Comparison of ENCODE assay signal across 22 cellular contexts in the genomic region with DNA sequence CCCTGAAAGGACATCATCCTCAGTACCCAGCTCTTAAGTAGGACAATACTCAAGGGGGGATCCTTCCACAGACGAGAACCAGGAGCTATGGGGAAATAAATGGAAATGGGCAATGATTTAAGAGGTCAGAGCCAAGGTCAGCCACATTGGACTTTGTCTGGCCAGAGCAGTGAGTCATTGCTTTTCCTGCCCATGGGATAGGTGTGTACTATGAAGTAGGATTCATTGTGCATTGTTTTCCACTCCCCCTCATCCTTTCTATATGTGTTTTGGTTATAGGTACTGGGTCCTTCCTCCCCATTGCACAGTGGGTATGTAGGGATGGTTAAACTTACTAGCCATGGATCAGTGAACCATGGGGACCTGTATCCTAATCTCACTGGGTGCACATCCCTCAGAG.
"Had no signal": no experiment of that assay in that cellular context is flagged by ENCODE, and none has a peak within 500 bp of the region (broad histone marks: within the 10 kb centered on the region; RNA-seq: fewer than 3 reads in every experiment).

No MANE protein-coding gene starts in this region.

- H3K27ac Mint-ChIP-seq: activated CD8-positive, alpha-beta T cell treated with anti-CD3 and anti-CD28 coated beads, Interleukin-2, amount 10 ng/mL, durations not matched to agents 7 days and 5 days; activated naive CD4-positive, alpha-beta T cell treated with anti-CD3 and anti-CD28 coated beads, Interleukin-2, amount 50 U/mL, for 72 hours; immature natural killer cell; natural killer cell; stimulated activated naive B cell treated with anti-CD40 and anti-IgM and Interleukin-4, amounts not matched to agents 10 μg/mL and 1 μg/mL and 100 μg/mL, for 72 hours had no signal

- H3K4me3 ChIP-seq: ascending aorta, left ventricle myocardium inferior, pancreas, sigmoid colon, testis, vagina had no signal

- H3K27ac ChIP-seq: ascending aorta, brain microvascular endothelial cell, left ventricle myocardium inferior, pancreas, sigmoid colon, vagina had no signal

- H3K9me3 Mint-ChIP-seq: activated naive CD4-positive, alpha-beta T cell treated with anti-CD3 and anti-CD28 coated beads, Interleukin-2, amount 50 U/mL, for 72 hours; central memory CD8-positive, alpha-beta T cell; stimulated activated naive B cell treated with anti-CD40 and anti-IgM and Interleukin-4, amounts not matched to agents 10 μg/mL and 1 μg/mL and 100 μg/mL, for 72 hours had no signal

- H3K36me3 Mint-ChIP-seq: activated naive CD4-positive, alpha-beta T cell treated with anti-CD3 and anti-CD28 coated beads, Interleukin-2, amount 50 U/mL, for 72 hours; immature natural killer cell; stimulated activated naive B cell treated with anti-CD40 and anti-IgM and Interleukin-4, amounts not matched to agents 10 μg/mL and 1 μg/mL and 100 μg/mL, for 72 hours had no signal

- H3K27me3 ChIP-seq: ascending aorta, brain microvascular endothelial cell, pancreas, sigmoid colon, testis, vagina had no signal

- H3K36me3 ChIP-seq: ascending aorta, brain microvascular endothelial cell, left ventricle myocardium inferior, pancreas, sigmoid colon, vagina had no signal

- H3K4me1 ChIP-seq: ascending aorta, left ventricle myocardium inferior, pancreas, sigmoid colon, vagina had no signal

- H3K4me3 Mint-ChIP-seq: activated CD8-positive, alpha-beta T cell treated with anti-CD3 and anti-CD28 coated beads, Interleukin-2, amount 10 ng/mL, durations not matched to agents 7 days and 5 days; central memory CD8-positive, alpha-beta T cell; immature natural killer cell; natural killer cell; stimulated activated naive B cell treated with anti-CD40 and anti-IgM and Interleukin-4, amounts not matched to agents 10 μg/mL and 1 μg/mL and 100 μg/mL, for 72 hours had no signal

- FAIRE-seq: colon, pancreas, TTC549 had no signal

- DNase-seq: activated CD4-positive, alpha-beta T cell treated with anti-CD3 and anti-CD28 coated beads for 1 hour; activated CD4-positive, alpha-beta T cell treated with anti-CD3 and anti-CD28 coated beads, Interleukin-2, amount 50 U/mL, for 1 hour; activated CD8-positive, alpha-beta T cell treated with anti-CD3 and anti-CD28 coated beads, Interleukin-2, amount 10 ng/mL, durations not matched to agents 7 days and 5 days; brain microvascular endothelial cell; foreskin melanocyte; immature natural killer cell; left ventricle myocardium inferior; midbrain; natural killer cell; pancreas; sigmoid colon; stimulated activated CD4-positive, alpha-beta T cell treated with anti-CD3 and anti-CD28 coated beads, Interleukin-2, amount 100 ng/mL, for 48 hours; stimulated activated CD8-positive, alpha-beta memory T cell treated with anti-CD3 and anti-CD28 coated beads, Interleukin-4, amount 100 ng/mL, for 48 hours; stimulated activated naive B cell treated with anti-CD40 and anti-IgM and Interleukin-4, amounts not matched to agents 10 μg/mL and 1 μg/mL and 100 μg/mL, for 72 hours; trophoblast cell had no signal

- H3K27me3 Mint-ChIP-seq: central memory CD8-positive, alpha-beta T cell; stimulated activated naive B cell treated with anti-CD40 and anti-IgM and Interleukin-4, amounts not matched to agents 10 μg/mL and 1 μg/mL and 100 μg/mL, for 72 hours had no signal

- H3K9me3 ChIP-seq: ascending aorta, pancreas, sigmoid colon, testis, vagina had no signal

- ATAC-seq: activated CD8-positive, alpha-beta T cell treated with anti-CD3 and anti-CD28 coated beads, Interleukin-2, amount 10 ng/mL, durations not matched to agents 7 days and 5 days; activated naive CD4-positive, alpha-beta T cell treated with anti-CD3 and anti-CD28 coated beads, Interleukin-2, amount 50 U/mL, for 72 hours; natural killer cell; pancreas; stimulated activated naive B cell treated with anti-CD40 and anti-IgM and Interleukin-4, amounts not matched to agents 10 μg/mL and 1 μg/mL and 100 μg/mL, for 72 hours had no signal

- H3K4me1 Mint-ChIP-seq: central memory CD8-positive, alpha-beta T cell; immature natural killer cell; natural killer cell; stimulated activated naive B cell treated with anti-CD40 and anti-IgM and Interleukin-4, amounts not matched to agents 10 μg/mL and 1 μg/mL and 100 μg/mL, for 72 hours had no signal
